ENCODE assay signal across 8 cellular contexts in genomic region chr2:170714156-170715061, GRCh38. TPM values are rescaled to one million over a fixed set of nuclear protein-coding genes. Genes with fewer than 3 reads are reported as not detected.
DNase-seq lines count a peak whose midpoint lies in the region; ATAC-seq and TF ChIP-seq lines count a peak whose summit lies in the region.

No MANE protein-coding gene starts in this region.

- H3K4me1 ChIP-seq in right atrium auricular region = peaks cover 0 to 52% of the 10 kb centered on the region in 2 donors

- H3K9me3 Mint-ChIP-seq in IgD-negative memory B cell = peaks cover 0 to 4% (median 0%) of the 10 kb centered on the region in 3 donors
- H3K9me3 Mint-ChIP-seq in activated naive CD4-positive, alpha-beta T cell treated with anti-CD3 and anti-CD28 coated beads for 36 hours = no peaks in the 10 kb centered on the region

- intact Hi-C loops in activated naive CD4-positive, alpha-beta T cell treated with anti-CD3 and anti-CD28 coated beads for 36 hours (cut with micrococcal nuclease) = loop anchor here (1.0 to 5.0 kb wide), 4 partner anchors 101 to 1378 kb away; no protein-coding TSS in a partner anchor

- peaks cover 47% of the 10 kb centered on the region for H3K27me3 Mint-ChIP-seq in IgD-negative memory B cell
- H3K27me3 Mint-ChIP-seq in activated naive CD4-positive, alpha-beta T cell treated with anti-CD3 and anti-CD28 coated beads for 36 hours (ENCODE audit: low read depth) = peaks cover 68% of the 10 kb centered on the region

- no peaks in the 10 kb centered on the region for H3K9me3 ChIP-seq in right atrium auricular region

- peaks cover 11 to 36% of the 10 kb centered on the region in 2 donors for H3K27me3 ChIP-seq in right atrium auricular region

- H3K36me3 ChIP-seq in right atrium auricular region = no peaks in the 10 kb centered on the region

- H3K36me3 Mint-ChIP-seq in IgD-negative memory B cell = peaks cover 1% of the 10 kb centered on the region
- no peaks in the 10 kb centered on the region for H3K36me3 Mint-ChIP-seq in activated naive CD4-positive, alpha-beta T cell treated with anti-CD3 and anti-CD28 coated beads for 36 hours (ENCODE audit: low read depth)

- peak overlapping the region in 2 of 3 donors; percentile 35 to 73 for H3K27ac Mint-ChIP-seq in IgD-negative memory B cell
- no peak overlapping the region for H3K27ac Mint-ChIP-seq in activated naive CD4-positive, alpha-beta T cell treated with anti-CD3 and anti-CD28 coated beads for 36 hours

- peak; percentile 59 for DNase-seq in D341Med (ENCODE audit: low spot score)
- DNase-seq in activated naive CD4-positive, alpha-beta T cell treated with anti-CD3 and anti-CD28 coated beads for 36 hours = no peak
- DNase-seq in right atrium auricular region (ENCODE audit: low spot score) = no peak
- DNase-seq in skeletal muscle cell (ENCODE audit: low read depth) = no peak
- no peak for DNase-seq in GM19238 (ENCODE audit: insufficient read length, low spot score)
- DNase-seq in NCI-H1048 (lab: John Stamatoyannopoulos, UW) = no peak

- peak overlapping the region; percentile 33 to 52 for H3K4me3 ChIP-seq in right atrium auricular region
- peak overlapping the region; percentile 39 for H3K4me3 ChIP-seq in skeletal muscle cell (ENCODE audit: low read depth, low read length)

- ATAC-seq in GM18868 (IDR thresholded peaks at IDR 0.05; ENCODE audit: unreplicated experiment) = no peak

- H3K4me1 Mint-ChIP-seq in IgD-negative memory B cell = peaks cover 6 to 7% (median 6%) of the 10 kb centered on the region in 3 donors
- peaks cover 33% of the 10 kb centered on the region for H3K4me1 Mint-ChIP-seq in activated naive CD4-positive, alpha-beta T cell treated with anti-CD3 and anti-CD28 coated beads for 36 hours (ENCODE audit: low read depth)

- CTCF ChIA-PET in activated naive CD4-positive, alpha-beta T cell treated with anti-CD3 and anti-CD28 coated beads for 36 hours (lab: Charles Lee) = interaction anchor here (0.9 to 2.0 kb wide), 3 partner anchors 99 to 305 kb away, joined by 3 to 6 read pairs (median 5); no protein-coding TSS in a partner anchor

- H3K4me3 Mint-ChIP-seq in IgD-negative memory B cell = peak overlapping the region; percentile 78 to 89 (median 85)
- peak overlapping the region; percentile 76 for H3K4me3 Mint-ChIP-seq in activated naive CD4-positive, alpha-beta T cell treated with anti-CD3 and anti-CD28 coated beads for 36 hours

- TF ChIP-seq CTCF in right atrium auricular region (IDR thresholded peaks at IDR 0.05) = no peak

- no peak overlapping the region for H3K27ac ChIP-seq in right atrium auricular region

RNA-seq across cellular contexts. Expression of gene SP5, which starts 0.7 kb away (rescaled TPM):
- polyA plus RNA-seq in IgD-negative memory B cell = not detected
- not detected for total RNA-seq in activated naive CD4-positive, alpha-beta T cell treated with anti-CD3 and anti-CD28 coated beads for 36 hours
- under 1 TPM in 1 of 2 donors, not detected in 1; 0.33 TPM for total RNA-seq in right atrium auricular region

RNA-seq across cellular contexts. Expression of gene ERICH2, which starts 55.8 kb away (rescaled TPM):
- not detected for polyA plus RNA-seq in IgD-negative memory B cell
- total RNA-seq in activated naive CD4-positive, alpha-beta T cell treated with anti-CD3 and anti-CD28 coated beads for 36 hours = not detected
- total RNA-seq in right atrium auricular region = not detected
